In the genomic region with DNA sequence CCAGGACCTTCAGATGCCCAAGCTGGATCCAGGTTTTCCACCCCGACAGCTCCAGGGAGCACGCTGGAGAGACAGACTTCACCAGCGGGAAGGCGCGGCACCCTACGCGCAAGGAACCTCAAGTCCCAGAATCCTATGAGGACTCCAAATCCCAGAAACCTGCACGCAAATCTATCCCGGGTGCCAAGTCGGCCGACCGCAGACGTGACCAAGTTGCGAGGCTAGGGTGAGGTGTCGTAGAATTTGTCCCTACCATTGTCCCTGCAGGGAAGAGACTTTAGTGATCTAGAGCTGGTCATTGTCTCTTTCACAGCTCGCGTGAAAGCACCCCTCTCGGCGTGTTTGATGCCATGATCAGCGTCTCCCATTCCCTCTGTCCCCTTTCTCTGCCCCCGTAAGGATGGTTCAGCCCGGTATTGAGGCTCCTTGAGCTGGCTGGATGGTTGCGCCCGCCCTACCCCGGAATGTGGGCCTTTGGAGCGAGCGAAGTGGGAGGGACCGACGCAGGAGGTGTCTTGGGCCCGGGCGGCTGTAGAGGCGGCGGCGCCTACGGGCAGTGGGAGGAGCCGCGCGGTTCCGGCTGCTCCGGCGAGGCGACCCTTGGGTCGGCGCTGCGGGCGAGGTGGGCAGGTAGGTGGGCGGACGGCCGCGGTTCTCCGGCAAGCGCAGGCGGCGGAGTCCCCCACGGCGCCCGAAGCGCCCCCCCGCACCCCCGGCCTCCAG, we compare ENCODE assay signal across 8 cellular contexts. TPM values are rescaled to one million over a fixed set of nuclear protein-coding genes. Genes with fewer than 3 reads are reported as not detected.
DNase-seq lines count a peak whose midpoint lies in the region; ATAC-seq and TF ChIP-seq lines count a peak whose summit lies in the region.

TSS of gene PRKCI (plus strand) at position 501 of the 723 bp plus-strand sequence. CDS start 246 bp downstream, outside the sequence.

- H3K9me3 ChIP-seq in T-helper 17 cell (ENCODE audit: control insufficient read depth, low read length, poor library complexity, severe bottlenecking) (no peaks in the 10 kb centered on the region), left ventricle myocardium inferior (replicated peaks) (peaks cover 5% of the 10 kb centered on the region)

- intact Hi-C loops in left ventricle myocardium inferior (cut with micrococcal nuclease), result no loop called here

- peak within 1 kb of the TSS; percentile 95 for H3K27ac Mint-ChIP-seq in T-helper 17 cell
- peak within 1 kb of the TSS; percentile 100 for H3K27ac Mint-ChIP-seq in progenitor cell of endocrine pancreas

- no peaks in the 10 kb centered on the region for H3K27me3 Mint-ChIP-seq in T-helper 17 cell
- H3K27me3 Mint-ChIP-seq in progenitor cell of endocrine pancreas, result no peaks in the 10 kb centered on the region

- peak within 1 kb of the TSS; percentile 99 for H3K4me3 ChIP-seq in left ventricle myocardium inferior

- H3K27me3 ChIP-seq in left ventricle myocardium inferior (ENCODE audit: low read depth), result no peaks in the 10 kb centered on the region

- peaks cover 31% of the 10 kb centered on the region for H3K4me1 ChIP-seq in left ventricle myocardium inferior

- in situ Hi-C loops in GM13976 (cut with MboI; ENCODE audit: low sequenced_read_pairs, unreplicated experiment), result no loop called here

- H3K36me3 Mint-ChIP-seq in T-helper 17 cell (ENCODE audit: low read depth) (no peaks in the 10 kb centered on the region), progenitor cell of endocrine pancreas (ENCODE audit: insufficient read depth) (no peaks in the 10 kb centered on the region)

- ATAC-seq in HG02852 (IDR thresholded peaks at IDR 0.05; ENCODE audit: unreplicated experiment) (peak; percentile 97), T-helper 17 cell (peak; percentile 95)

- peak; percentile 93 for DNase-seq in GM13976 (ENCODE audit: low spot score)
- peak; percentile 98 for DNase-seq in NCI-H146 treated with DMSO at 0.1 percent for 48 hours (lab: John Stamatoyannopoulos, UW; ENCODE audit: unreplicated experiment)
- peak; percentile 76 to 78 (median 77) for DNase-seq in T-helper 17 cell
- peak; percentile 61 to 99 (median 91) for DNase-seq in amygdala (lab: John Stamatoyannopoulos, UW)
- peak; percentile 95 for DNase-seq in left ventricle myocardium inferior
- peak; percentile 88 for DNase-seq in progenitor cell of endocrine pancreas (ENCODE audit: low spot score, unreplicated experiment)
- peak; percentile 96 for DNase-seq in ureter (ENCODE audit: low spot score)

- peak within 1 kb of the TSS; percentile 93 for H3K27ac ChIP-seq in left ventricle myocardium inferior (replicated peaks)

- no peaks in the 10 kb centered on the region for H3K36me3 ChIP-seq in left ventricle myocardium inferior

- TF ChIP-seq CTCF in GM13976 (IDR thresholded peaks at IDR 0.05; ENCODE audit: borderline replicate concordance, control extremely low read depth, extremely low read depth, insufficient read depth, missing control alignments), result no peak
- no peak for TF ChIP-seq CTCF in left ventricle myocardium inferior (IDR thresholded peaks at IDR 0.05; ENCODE audit: borderline replicate concordance)
- no peak for TF ChIP-seq CTCF in progenitor cell of endocrine pancreas (IDR thresholded peaks at IDR 0.05; ENCODE audit: unreplicated experiment)

- no peaks in the 10 kb centered on the region for H3K9me3 Mint-ChIP-seq in progenitor cell of endocrine pancreas (ENCODE audit: low read depth)

- peaks cover 24% of the 10 kb centered on the region for H3K4me1 Mint-ChIP-seq in T-helper 17 cell
- peaks cover 24% of the 10 kb centered on the region for H3K4me1 Mint-ChIP-seq in progenitor cell of endocrine pancreas (ENCODE audit: low read depth)

- H3K4me3 Mint-ChIP-seq in T-helper 17 cell, result peak within 1 kb of the TSS; percentile 94
- peak within 1 kb of the TSS; percentile 89 for H3K4me3 Mint-ChIP-seq in progenitor cell of endocrine pancreas (ENCODE audit: low read depth)

RNA-seq across cellular contexts. Expression of gene PRKCI, which starts in this region (rescaled TPM):
- total RNA-seq in T-helper 17 cell, result 10 to 100 TPM; 18.0 to 18.7 TPM
- total RNA-seq in left ventricle myocardium inferior, result 10.9 TPM
- total RNA-seq in progenitor cell of endocrine pancreas, result 61.4 and 67.6 TPM in 2 replicates
- 65.5 TPM for total RNA-seq in ureter

Comparison
In these comparisons a context has a peak if more than half of its experiments do, and no peak if none do; other contexts are left out.
1. Peak in every context shown above with its lines: DNase-seq, ATAC-seq, H3K4me3 ChIP-seq and H3K27ac ChIP-seq.